19 cellular contexts compared by ENCODE assay signal in genomic region chr1:70033266-70033873, GRCh38.
A peak's percentile ranks its signal among the peaks of the same experiment; 100 is the strongest.
DNase-seq lines count a peak whose midpoint lies in the region; ATAC-seq lines count a peak whose summit lies in the region.
"Had no signal": no experiment of that assay in that cellular context is flagged by ENCODE, and none has a peak within 500 bp of the region (broad histone marks: within the 10 kb centered on the region; RNA-seq: fewer than 3 reads in every experiment).

No MANE protein-coding gene starts in this region.

- DNase-seq in LoVo (ENCODE audit: low spot score) (no peak), NCI-H446 treated with DMSO at 0.1 percent for 48 hours (lab: John Stamatoyannopoulos, UW) (no peak), GM19238 (ENCODE audit: insufficient read length, low spot score) (no peak), DMS 273 (lab: John Stamatoyannopoulos, UW; ENCODE audit: unreplicated experiment) (no peak)
- DNase-seq: AML-193; amniotic stem cell; DMS 273 treated with DMSO at 0.1 percent for 48 hours; islet precursor cell; mesendoderm; NCI-H1105; NCI-H345; OCI-M1; sigmoid colon; stimulated activated CD4-positive, alpha-beta T cell treated with anti-CD3 and anti-CD28 coated beads, Interleukin-2, amount 100 ng/mL, for 48 hours; transverse colon had no signal

- peak; percentile 87 for ATAC-seq in GM18858 (IDR thresholded peaks at IDR 0.05; ENCODE audit: unreplicated experiment)
- ATAC-seq in GM21367 (IDR thresholded peaks at IDR 0.05; ENCODE audit: unreplicated experiment): peak; percentile 88
- peak; percentile 79 for ATAC-seq in HG02973 (IDR thresholded peaks at IDR 0.05; ENCODE audit: unreplicated experiment)
- ATAC-seq in HG03521 (IDR thresholded peaks at IDR 0.05; ENCODE audit: unreplicated experiment): peak; percentile 66
